Comparison of ENCODE assay signal across 25 cellular contexts in the genomic region with DNA sequence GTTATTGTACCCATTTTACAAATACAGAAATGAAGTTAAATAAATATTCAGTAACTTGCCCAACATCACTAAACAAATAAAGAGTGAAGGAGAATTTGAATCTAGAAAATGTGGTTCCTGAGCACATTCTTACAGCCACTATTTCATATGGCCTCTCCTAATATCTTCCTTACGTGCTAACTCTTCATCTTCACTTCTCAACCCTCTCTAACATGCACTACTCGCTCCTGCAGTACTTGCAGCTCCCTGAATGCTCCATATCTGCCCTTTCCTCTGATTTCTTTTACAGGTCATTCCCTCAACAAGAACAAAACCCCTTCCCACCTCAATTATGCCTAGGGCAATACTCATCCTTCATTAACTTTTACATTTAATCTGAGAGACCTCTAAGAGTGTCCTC.
DNase-seq lines count a peak whose midpoint lies in the region; ATAC-seq, FAIRE-seq and TF ChIP-seq lines count a peak whose summit lies in the region.
"Had no signal": no experiment of that assay in that cellular context is flagged by ENCODE, and none has a peak within 500 bp of the region (broad histone marks: within the 10 kb centered on the region; RNA-seq: fewer than 3 reads in every experiment).

No MANE protein-coding gene starts in this region.

- H3K9ac ChIP-seq in HCT116 (ENCODE audit: low read length) (no peak overlapping the region), astrocyte (ENCODE audit: low read length) (no peak overlapping the region)
- H3K9ac ChIP-seq: BLaER1, GM23248, SK-N-SH had no signal

- BruUV-seq in HCT116 (replicated peaks; lab: Mats Ljungman, UMichigan) = no TSS peak

- FAIRE-seq in astrocyte (lab: Jason Lieb, UNC) = no peak

- H3K4me3 ChIP-seq in HCT116 (replicated peaks in 1 of 2; ENCODE audit: low read depth in 1 of 2, low read length in 2 of 2) = no peak overlapping the region
- no peak overlapping the region for H3K4me3 ChIP-seq in astrocyte (ENCODE audit: insufficient read depth, low read depth, low read length)
- H3K4me3 ChIP-seq: BLaER1, GM23248, MG63 had no signal

- H3K27ac ChIP-seq in HCT116 (ENCODE audit: low read depth, low read length) (no peak overlapping the region), astrocyte (ENCODE audit: low read depth, low read length) (no peak overlapping the region)
- H3K27ac ChIP-seq: BLaER1, GM23248 had no signal

- no peak for ATAC-seq in HCT116

- no peaks in the 10 kb centered on the region for H3K4me1 ChIP-seq in HCT116 (ENCODE audit: control insufficient read depth in 1 of 2, insufficient read depth in 2 of 2, low read length in 2 of 2)
- no peaks in the 10 kb centered on the region for H3K4me1 ChIP-seq in astrocyte (ENCODE audit: insufficient read depth, low read length)
- H3K4me1 ChIP-seq: BLaER1, Caco-2 had no signal

- H3K4me2 ChIP-seq in HCT116 (ENCODE audit: low read length) (no peak overlapping the region), astrocyte (ENCODE audit: low read length) (no peak overlapping the region)
- H3K4me2 ChIP-seq: BLaER1, SK-N-SH had no signal

- H3K9me2 ChIP-seq in HCT116 (ENCODE audit: insufficient read depth) = peaks cover 11% of the 10 kb centered on the region
- H3K9me2 ChIP-seq: SK-N-SH had no signal

- no peaks in the 10 kb centered on the region for H3K9me3 Mint-ChIP-seq in astrocyte (ENCODE audit: unreplicated experiment)
- H3K9me3 Mint-ChIP-seq in progenitor cell of endocrine pancreas (ENCODE audit: low read depth) = no peaks in the 10 kb centered on the region

- H3K36me3 Mint-ChIP-seq in astrocyte (ENCODE audit: low read depth, unreplicated experiment) = no peaks in the 10 kb centered on the region
- no peaks in the 10 kb centered on the region for H3K36me3 Mint-ChIP-seq in progenitor cell of endocrine pancreas (ENCODE audit: insufficient read depth)
- H3K36me3 Mint-ChIP-seq: CD4-positive, alpha-beta memory T cell had no signal

- H3K27me3 Mint-ChIP-seq in astrocyte (ENCODE audit: low read depth, unreplicated experiment) = no peaks in the 10 kb centered on the region
- H3K27me3 Mint-ChIP-seq in progenitor cell of endocrine pancreas = no peaks in the 10 kb centered on the region
- H3K27me3 Mint-ChIP-seq: CD4-positive, alpha-beta memory T cell; IgD-negative memory B cell had no signal

- intact Hi-C loops in HCT116 (cut with micrococcal nuclease) = no loop called here

- H2AFZ ChIP-seq in HCT116 (ENCODE audit: low read depth, low read length, poor library complexity, severe bottlenecking) (peak overlapping the region; percentile 32), astrocyte (ENCODE audit: low read depth, low read length) (no peak overlapping the region)
- H2AFZ ChIP-seq: GM23248 had no signal

- H3K4me1 Mint-ChIP-seq in astrocyte (ENCODE audit: low read depth, unreplicated experiment) (peaks cover 5% of the 10 kb centered on the region), progenitor cell of endocrine pancreas (ENCODE audit: low read depth) (no peaks in the 10 kb centered on the region)
- H3K4me1 Mint-ChIP-seq: CD4-positive, alpha-beta memory T cell; IgD-negative memory B cell had no signal

- no peak for TF ChIP-seq CTCF in HCT116 (IDR thresholded peaks at IDR 0.05 in 2 of 3, conservative IDR thresholded peaks at IDR 0.05 in 1 of 3; ENCODE audit: borderline replicate concordance in 1 of 3, insufficient read depth in 1 of 3, low read depth in 2 of 3, low read length in 2 of 3)
- TF ChIP-seq CTCF in astrocyte (IDR thresholded peaks at IDR 0.05; ENCODE audit: insufficient read depth, low read depth, low read length) = no peak
- no peak for TF ChIP-seq CTCF in progenitor cell of endocrine pancreas (IDR thresholded peaks at IDR 0.05; ENCODE audit: unreplicated experiment)

- POLR2A ChIA-PET in HCT116 (lab: Charles Lee) = no interaction called here

- H3K79me2 ChIP-seq in HCT116 (ENCODE audit: insufficient read depth, low read length) = no peaks in the 10 kb centered on the region
- no peaks in the 10 kb centered on the region for H3K79me2 ChIP-seq in astrocyte (ENCODE audit: insufficient read depth, low read length)

- no peak overlapping the region for H3K4me3 Mint-ChIP-seq in astrocyte (ENCODE audit: unreplicated experiment)
- no peak overlapping the region for H3K4me3 Mint-ChIP-seq in progenitor cell of endocrine pancreas (ENCODE audit: low read depth)
- H3K4me3 Mint-ChIP-seq: CD4-positive, alpha-beta memory T cell; IgD-negative memory B cell had no signal

- H3K27ac Mint-ChIP-seq in astrocyte (ENCODE audit: unreplicated experiment) (peak overlapping the region; percentile 63), progenitor cell of endocrine pancreas (peak overlapping the region; percentile 2)
- H3K27ac Mint-ChIP-seq: CD4-positive, alpha-beta memory T cell; IgD-negative memory B cell had no signal

- TF ChIP-seq POLR2A in HCT116 (IDR thresholded peaks at IDR 0.05; ENCODE audit: borderline replicate concordance, extremely low read depth, insufficient read depth, insufficient read length) = no peak

- H3K9me3 ChIP-seq in HCT116 (ENCODE audit: control insufficient read depth in 1 of 2, insufficient read depth in 1 of 2, low read depth in 1 of 2, low read length in 2 of 2) (no peaks in the 10 kb centered on the region), astrocyte (ENCODE audit: insufficient read depth, low read depth, low read length) (no peaks in the 10 kb centered on the region)
- H3K9me3 ChIP-seq: BLaER1, Caco-2, MG63, SK-N-SH had no signal

- H3K36me3 ChIP-seq in HCT116 (ENCODE audit: control insufficient read depth in 1 of 2, insufficient read depth in 2 of 2, low read length in 2 of 2) = no peaks in the 10 kb centered on the region
- no peaks in the 10 kb centered on the region for H3K36me3 ChIP-seq in astrocyte (ENCODE audit: insufficient read depth, low read length)
- H3K36me3 ChIP-seq: BLaER1, MG63 had no signal

- CTCF ChIA-PET in HCT116 (lab: Charles Lee) = no interaction called here

- no peak for TF ChIP-seq RAD21 in HCT116 (IDR thresholded peaks at IDR 0.05; ENCODE audit: low read depth)

- peak; percentile 63 for DNase-seq in DMS53 treated with DMSO at 0.1 percent for 48 hours (lab: John Stamatoyannopoulos, UW; ENCODE audit: unreplicated experiment)
- DNase-seq in HCT116 (ENCODE audit: low read depth, low spot score) = no peak
- DNase-seq in astrocyte (ENCODE audit: low read depth) = no peak
- no peak for DNase-seq in progenitor cell of endocrine pancreas (ENCODE audit: low spot score, unreplicated experiment)
- DNase-seq in NCI-H1694 treated with DMSO at 0.1 percent for 48 hours (lab: John Stamatoyannopoulos, UW) = no peak
- no peak for DNase-seq in KBM-7
- no peak for DNase-seq in T1000 (lab: John Stamatoyannopoulos, UW)
- DNase-seq: ACHN; Caco-2; CD4-positive, alpha-beta memory T cell; DMS79; Kasumi-1; MG63; NCI-H1105; NCI-H146; NCI-H2081 treated with DMSO at 0.1 percent for 48 hours; NCI-H2171 treated with DMSO at 0.1 percent for 48 hours; NCI-H524 treated with DMSO at 0.1 percent for 48 hours; NCI-H82; RPMI8226; SK-N-SH; T-helper 2 cell had no signal

- H4K20me1 ChIP-seq in HCT116 (ENCODE audit: insufficient read depth) = no peaks in the 10 kb centered on the region
- no peaks in the 10 kb centered on the region for H4K20me1 ChIP-seq in astrocyte (ENCODE audit: insufficient read depth, low read length)
- H4K20me1 ChIP-seq: BLaER1 had no signal

- RAD21 ChIA-PET in HCT116 (lab: Charles Lee; ENCODE audit: low non-redundant PET in 1 of 2, low total read pairs in 2 of 2, uncharacterized antibody in 2 of 2, unreplicated experiment in 2 of 2) = no interaction called here

- in situ Hi-C loops in KBM-7 (cut with MboI; ENCODE audit: low pct_unique_long_range_greater_than_20kb, low sequenced_read_pairs) = no loop called here

- H3K27me3 ChIP-seq in HCT116 (ENCODE audit: insufficient read depth, low read length) (no peaks in the 10 kb centered on the region), astrocyte (ENCODE audit: insufficient read depth, low read length) (no peaks in the 10 kb centered on the region)
- H3K27me3 ChIP-seq: BLaER1, MG63 had no signal

TF ChIP-seq in HCT116, 20 proteins besides CTCF, POLR2A, EP300 and RAD21 (continues in another document):
- no peak for TF ChIP-seq ZNF274 (IDR thresholded peaks at IDR 0.05; ENCODE audit: low read depth, low read length)
- no peak for TF ChIP-seq FOSL1 (IDR thresholded peaks at IDR 0.05; ENCODE audit: low read depth)
- no peak for TF ChIP-seq ELF1 (IDR thresholded peaks at IDR 0.05; ENCODE audit: borderline replicate concordance, low read depth)
- TF ChIP-seq CEBPB (IDR thresholded peaks at IDR 0.05; ENCODE audit: low read depth) = no peak
- TF ChIP-seq ZFX (IDR thresholded peaks at IDR 0.05) = no peak
- no peak for TF ChIP-seq POLR2AphosphoS5 (IDR thresholded peaks at IDR 0.05; ENCODE audit: low read depth, low read length)
- TF ChIP-seq EZH2 (IDR thresholded peaks at IDR 0.05) = no peak
- no peak for TF ChIP-seq SRF (IDR thresholded peaks at IDR 0.05; ENCODE audit: low read depth)
- TF ChIP-seq YY1 (IDR thresholded peaks at IDR 0.05; ENCODE audit: extremely low read depth, insufficient replicate concordance, low read depth, low read length) = no peak
- TF ChIP-seq TCF7L2 (IDR thresholded peaks at IDR 0.05; ENCODE audit: borderline replicate concordance, extremely low read depth, insufficient read depth, insufficient read length) = no peak
- TF ChIP-seq CBX3 (IDR thresholded peaks at IDR 0.05; ENCODE audit: low read depth) = no peak
- TF ChIP-seq, protein P1, sequence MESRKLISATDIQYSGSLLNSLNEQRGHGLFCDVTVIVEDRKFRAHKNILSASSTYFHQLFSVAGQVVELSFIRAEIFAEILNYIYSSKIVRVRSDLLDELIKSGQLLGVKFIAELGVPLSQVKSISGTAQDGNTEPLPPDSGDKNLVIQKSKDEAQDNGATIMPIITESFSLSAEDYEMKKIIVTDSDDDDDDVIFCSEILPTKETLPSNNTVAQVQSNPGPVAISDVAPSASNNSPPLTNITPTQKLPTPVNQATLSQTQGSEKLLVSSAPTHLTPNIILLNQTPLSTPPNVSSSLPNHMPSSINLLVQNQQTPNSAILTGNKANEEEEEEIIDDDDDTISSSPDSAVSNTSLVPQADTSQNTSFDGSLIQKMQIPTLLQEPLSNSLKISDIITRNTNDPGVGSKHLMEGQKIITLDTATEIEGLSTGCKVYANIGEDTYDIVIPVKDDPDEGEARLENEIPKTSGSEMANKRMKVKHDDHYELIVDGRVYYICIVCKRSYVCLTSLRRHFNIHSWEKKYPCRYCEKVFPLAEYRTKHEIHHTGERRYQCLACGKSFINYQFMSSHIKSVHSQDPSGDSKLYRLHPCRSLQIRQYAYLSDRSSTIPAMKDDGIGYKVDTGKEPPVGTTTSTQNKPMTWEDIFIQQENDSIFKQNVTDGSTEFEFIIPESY (IDR thresholded peaks at IDR 0.05; ENCODE audit: extremely low read depth, insufficient replicate concordance, low read length) = no peak
- no peak for TF ChIP-seq EGR1 (IDR thresholded peaks at IDR 0.05; ENCODE audit: low read depth)
